In the genomic region with DNA sequence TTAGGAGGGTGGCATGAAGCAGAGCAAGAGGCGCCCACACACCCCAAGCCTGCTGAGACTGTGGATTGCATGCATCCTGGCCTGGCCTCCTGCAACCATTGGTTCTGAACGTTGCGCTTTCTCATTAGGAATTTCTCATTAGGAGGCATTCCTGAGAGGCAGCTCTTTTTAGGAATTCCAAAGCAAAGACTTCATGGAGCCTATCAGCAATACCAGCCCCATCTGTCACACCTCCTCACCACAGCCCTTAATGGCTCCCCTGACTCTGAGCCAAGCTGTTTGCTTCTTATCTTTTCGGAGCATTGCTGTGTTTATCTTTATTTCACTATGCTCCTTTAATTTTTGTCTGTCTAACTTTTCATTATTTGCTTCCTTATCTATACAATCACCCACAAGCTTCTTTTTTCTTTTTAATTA, we compare ENCODE assay signal across 23 cellular contexts.
DNase-seq lines count a peak whose midpoint lies in the region; ATAC-seq and TF ChIP-seq lines count a peak whose summit lies in the region.
"Had no signal": no experiment of that assay in that cellular context is flagged by ENCODE, and none has a peak within 500 bp of the region (broad histone marks: within the 10 kb centered on the region; RNA-seq: fewer than 3 reads in every experiment).

No MANE protein-coding gene starts in this region.

- DNase-seq in ELF-1 (ENCODE audit: low read depth, low spot score) (peak; percentile 60), NCI-H524 (lab: John Stamatoyannopoulos, UW) (peak; percentile 79 to 81), astrocyte of the hippocampus (ENCODE audit: low read depth, low spot score) (peak; percentile 51), mesothelial cell of epicardium (ENCODE audit: low spot score in 2 of 2, unreplicated experiment in 2 of 2) (peak in 1 of 2 experiments; percentile 51), kidney glomerular epithelial cell (lab: John Stamatoyannopoulos, UW) (no peak), uterus (no peak)
- DNase-seq: activated CD4-positive, alpha-beta memory T cell treated with anti-CD3 and anti-CD28 coated beads, Interleukin-2, amount 10 ng/mL, durations not matched to agents 7 days and 5 days; activated effector memory CD4-positive, alpha-beta T cell treated with anti-CD3 and anti-CD28 coated beads, Interleukin-2, amount 50 U/mL, for 16 hours; CD4-positive, alpha-beta memory T cell; colonic mucosa; DMS53; Kasumi-1; NCI-H1048; NCI-H2029; psoas muscle; stimulated activated CD4-positive, alpha-beta T cell treated with anti-CD3 and anti-CD28 coated beads, Interleukin-2, amount 100 ng/mL, for 24 hours had no signal

- peaks cover 0 to 8% of the 10 kb centered on the region in 2 donors for H3K4me1 ChIP-seq in uterus
- H3K4me1 ChIP-seq: breast epithelium, colonic mucosa, psoas muscle had no signal

- H3K27me3 Mint-ChIP-seq in mesothelial cell of epicardium (ENCODE audit: low read depth) = no peaks in the 10 kb centered on the region
- H3K27me3 Mint-ChIP-seq: activated CD4-positive, alpha-beta memory T cell treated with anti-CD3 and anti-CD28 coated beads, Interleukin-2, amount 10 ng/mL, durations not matched to agents 7 days and 5 days; stimulated activated memory B cell treated with anti-CD40 and anti-IgM and Interleukin-4, amounts not matched to agents 10 μg/mL and 1 μg/mL and 100 μg/mL, for 72 hours had no signal

- no peak overlapping the region for H3K4me3 Mint-ChIP-seq in mesothelial cell of epicardium
- H3K4me3 Mint-ChIP-seq: activated CD4-positive, alpha-beta memory T cell treated with anti-CD3 and anti-CD28 coated beads, Interleukin-2, amount 10 ng/mL, durations not matched to agents 7 days and 5 days; CD4-positive, alpha-beta memory T cell; stimulated activated memory B cell treated with anti-CD40 and anti-IgM and Interleukin-4, amounts not matched to agents 10 μg/mL and 1 μg/mL and 100 μg/mL, for 72 hours; T-helper 2 cell treated with Interferon-gamma antibody and Interleukin-4, amounts not matched to agents 5 μg/mL and 100 μg/mL, for 36 hours had no signal

- ATAC-seq in GM19397 (IDR thresholded peaks at IDR 0.05; ENCODE audit: unreplicated experiment) = no peak
- ATAC-seq in HG03469 (IDR thresholded peaks at IDR 0.05; ENCODE audit: unreplicated experiment) = no peak
- ATAC-seq: left lobe of liver; psoas muscle; stimulated activated memory B cell treated with anti-CD40 and anti-IgM and Interleukin-4, amounts not matched to agents 10 μg/mL and 1 μg/mL and 100 μg/mL, for 72 hours had no signal

- no peaks in the 10 kb centered on the region for H3K27me3 ChIP-seq in uterus
- H3K27me3 ChIP-seq: breast epithelium, colonic mucosa had no signal

- H3K27ac ChIP-seq in uterus = no peak overlapping the region
- H3K27ac ChIP-seq: breast epithelium, colonic mucosa, psoas muscle, skin epidermis had no signal

- H3K27ac Mint-ChIP-seq in mesothelial cell of epicardium = peak overlapping the region; percentile 88
- H3K27ac Mint-ChIP-seq: activated CD4-positive, alpha-beta memory T cell treated with anti-CD3 and anti-CD28 coated beads, Interleukin-2, amount 10 ng/mL, durations not matched to agents 7 days and 5 days; CD4-positive, alpha-beta memory T cell; stimulated activated memory B cell treated with anti-CD40 and anti-IgM and Interleukin-4, amounts not matched to agents 10 μg/mL and 1 μg/mL and 100 μg/mL, for 72 hours; T-helper 2 cell treated with Interferon-gamma antibody and Interleukin-4, amounts not matched to agents 5 μg/mL and 100 μg/mL, for 36 hours had no signal

- no peaks in the 10 kb centered on the region for H3K36me3 Mint-ChIP-seq in mesothelial cell of epicardium
- H3K36me3 Mint-ChIP-seq: CD4-positive, alpha-beta memory T cell; stimulated activated memory B cell treated with anti-CD40 and anti-IgM and Interleukin-4, amounts not matched to agents 10 μg/mL and 1 μg/mL and 100 μg/mL, for 72 hours had no signal

- H3K4me1 Mint-ChIP-seq in mesothelial cell of epicardium = peaks cover 72% of the 10 kb centered on the region
- H3K4me1 Mint-ChIP-seq: activated CD4-positive, alpha-beta memory T cell treated with anti-CD3 and anti-CD28 coated beads, Interleukin-2, amount 10 ng/mL, durations not matched to agents 7 days and 5 days; CD4-positive, alpha-beta memory T cell; stimulated activated memory B cell treated with anti-CD40 and anti-IgM and Interleukin-4, amounts not matched to agents 10 μg/mL and 1 μg/mL and 100 μg/mL, for 72 hours had no signal

- TF ChIP-seq CTCF in mesothelial cell of epicardium (IDR thresholded peaks at IDR 0.05; ENCODE audit: unreplicated experiment) (no peak), uterus (IDR thresholded peaks at IDR 0.05) (no peak)

- H3K9me3 Mint-ChIP-seq in mesothelial cell of epicardium = no peaks in the 10 kb centered on the region
- H3K9me3 Mint-ChIP-seq: stimulated activated memory B cell treated with anti-CD40 and anti-IgM and Interleukin-4, amounts not matched to agents 10 μg/mL and 1 μg/mL and 100 μg/mL, for 72 hours; T-helper 2 cell treated with Interferon-gamma antibody and Interleukin-4, amounts not matched to agents 5 μg/mL and 100 μg/mL, for 36 hours had no signal

- H3K4me3 ChIP-seq in uterus = no peak overlapping the region
- H3K4me3 ChIP-seq: breast epithelium, colonic mucosa, psoas muscle, skin epidermis had no signal

- H3K9me3 ChIP-seq in uterus = no peaks in the 10 kb centered on the region
- H3K9me3 ChIP-seq: breast epithelium, colonic mucosa, psoas muscle had no signal

- no peak for TF ChIP-seq POLR2A in uterus (IDR thresholded peaks at IDR 0.05)

- intact Hi-C loops in uterus (cut with DNase I; ENCODE audit: low total_unique reads) = no loop called here

- H3K36me3 ChIP-seq in uterus = no peaks in the 10 kb centered on the region
- H3K36me3 ChIP-seq: breast epithelium, colonic mucosa had no signal

Comparison
In these comparisons a context has a peak if more than half of its experiments do, and no peak if none do; other contexts are left out.
1. DNase-seq: peak in ELF-1 (single experiment), NCI-H524 (2 of 2) and astrocyte of the hippocampus (single experiment); none in kidney glomerular epithelial cell (single experiment) and uterus (0 of 2).